20 cellular contexts compared by ENCODE assay signal in the genomic region with DNA sequence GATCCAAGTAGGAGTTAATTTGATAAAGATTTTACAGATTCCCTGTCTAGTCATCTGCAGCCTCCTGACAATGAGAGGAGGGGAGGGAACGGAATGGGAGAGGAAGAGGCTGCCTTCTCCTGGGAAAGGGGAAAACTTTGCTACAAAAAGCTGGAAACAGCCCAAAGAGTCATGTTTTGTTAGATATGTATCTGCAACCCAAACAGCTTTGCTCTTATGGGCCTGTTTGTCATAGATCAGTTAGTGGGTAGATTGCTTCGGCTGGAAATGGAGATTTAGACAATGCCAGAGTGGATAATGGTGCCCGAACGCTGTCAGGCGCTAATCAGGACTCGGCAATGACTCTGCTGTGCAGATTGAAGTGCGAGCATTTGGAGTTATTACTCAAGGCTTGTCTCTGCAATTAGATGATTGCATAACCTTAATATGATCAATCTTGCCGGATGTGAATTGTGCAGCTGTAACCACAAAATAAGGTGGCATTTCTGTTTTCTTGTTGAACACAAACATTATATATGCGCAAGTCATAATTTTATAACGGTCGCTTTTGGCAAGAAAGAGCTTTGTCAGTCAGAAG.
DNase-seq lines count a peak whose midpoint lies in the region; ATAC-seq and TF ChIP-seq lines count a peak whose summit lies in the region.
"Had no signal": no experiment of that assay in that cellular context is flagged by ENCODE, and none has a peak within 500 bp of the region (broad histone marks: within the 10 kb centered on the region; RNA-seq: fewer than 3 reads in every experiment).

No MANE protein-coding gene starts in this region.

- peak; percentile 49 for ATAC-seq in naive thymus-derived CD4-positive, alpha-beta T cell
- ATAC-seq in psoas muscle (no peak), HG03045 (IDR thresholded peaks at IDR 0.05; ENCODE audit: unreplicated experiment) (no peak), left cardiac atrium (no peak)
- ATAC-seq: A549 had no signal

- intact Hi-C loops in naive thymus-derived CD4-positive, alpha-beta T cell (cut with micrococcal nuclease), result no loop called here
- intact Hi-C loops in psoas muscle (cut with DNase I), result no loop called here
- intact Hi-C loops in left cardiac atrium (cut with DNase I), result no loop called here

- H3K9me3 ChIP-seq in SK-N-MC (ENCODE audit: low read depth, low read length), result no peaks in the 10 kb centered on the region
- H3K9me3 ChIP-seq in naive thymus-derived CD4-positive, alpha-beta T cell (ENCODE audit: control insufficient read depth in 2 of 3, low read length in 3 of 3), result no peaks in the 10 kb centered on the region
- H3K9me3 ChIP-seq in psoas muscle, result no peaks in the 10 kb centered on the region
- H3K9me3 ChIP-seq: A549, Caco-2 had no signal

- peaks cover 0 to 3% (median 0%) of the 10 kb centered on the region in 11 donors for H3K9me3 Mint-ChIP-seq in naive thymus-derived CD4-positive, alpha-beta T cell
- H3K9me3 Mint-ChIP-seq: H9 had no signal

- no peak for TF ChIP-seq CTCF in NB4 (IDR thresholded peaks at IDR 0.05; ENCODE audit: low read depth, low read length)
- TF ChIP-seq CTCF in psoas muscle (IDR thresholded peaks at IDR 0.05), result no peak

- H3K27me3 Mint-ChIP-seq in naive thymus-derived CD4-positive, alpha-beta T cell, result peaks cover under 1 to 16% (median 8%) of the 10 kb centered on the region in 5 donors

- H3K36me3 ChIP-seq in SK-N-MC (ENCODE audit: insufficient read depth, low read length), result no peaks in the 10 kb centered on the region
- no peaks in the 10 kb centered on the region for H3K36me3 ChIP-seq in naive thymus-derived CD4-positive, alpha-beta T cell (ENCODE audit: control insufficient read depth in 2 of 3, insufficient read depth in 3 of 3, low read length in 3 of 3)
- no peaks in the 10 kb centered on the region for H3K36me3 ChIP-seq in psoas muscle (ENCODE audit: insufficient read depth in 1 of 2, low read depth in 1 of 2)

- 74 to 77% (median 76%) methylated on average over 11 of the region's 11 CpGs for WGBS in psoas muscle, 3 donors

- POLR2A ChIA-PET in naive thymus-derived CD4-positive, alpha-beta T cell (lab: Charles Lee), result no interaction called here

- no peaks in the 10 kb centered on the region for H3K36me3 Mint-ChIP-seq in naive thymus-derived CD4-positive, alpha-beta T cell

- DNase-seq in CD1c-positive myeloid dendritic cell (ENCODE audit: extremely low spot score), result peak; percentile 55
- peak; percentile 56 for DNase-seq in NB4 (ENCODE audit: low read depth)
- DNase-seq in SK-N-MC (ENCODE audit: low read depth, low spot score), result peak; percentile 68
- DNase-seq in naive thymus-derived CD4-positive, alpha-beta T cell, result no peak
- DNase-seq in psoas muscle, result no peak
- DNase-seq in stimulated activated CD4-positive, alpha-beta T cell treated with anti-CD3 and anti-CD28 coated beads, Interleukin-15, amount 100 ng/mL, for 24 hours, result no peak
- DNase-seq in left cardiac atrium, result no peak
- DNase-seq: Caco-2; DMS153; EL; H9; NCI-H1048; NCI-H146; NCI-H2081; NCI-H2227 treated with DMSO at 0.1 percent for 48 hours; NCI-H526; NK-92 treated with Interleukin-12 subunit alpha and Interleukin-12 subunit beta, amount 100 ng/mL, for 24 hours had no signal

- H3K27ac ChIP-seq in SK-N-MC (peak overlapping the region; percentile 52; the same call in 1 of the 2 replicates), psoas muscle (no peak overlapping the region)
- no peak overlapping the region for H3K27ac ChIP-seq in naive thymus-derived CD4-positive, alpha-beta T cell (ENCODE audit: low read depth, low read length)
- H3K27ac ChIP-seq: A549 had no signal

- peaks cover 0 to 10% (median 0%) of the 10 kb centered on the region in 7 donors for H3K4me1 Mint-ChIP-seq in naive thymus-derived CD4-positive, alpha-beta T cell

- H3K9ac ChIP-seq in SK-N-MC (ENCODE audit: insufficient read length), result no peak overlapping the region

- H3K27ac Mint-ChIP-seq in naive thymus-derived CD4-positive, alpha-beta T cell, result no peak overlapping the region
- H3K27ac Mint-ChIP-seq: CD14-positive monocyte, H9 had no signal

- H3K4me3 ChIP-seq in NB4 (ENCODE audit: low read depth, low read length) (no peak overlapping the region), SK-N-MC (peak overlapping the region; percentile 65), psoas muscle (no peak overlapping the region)
- no peak overlapping the region for H3K4me3 ChIP-seq in naive thymus-derived CD4-positive, alpha-beta T cell (ENCODE audit: low read length)
- H3K4me3 ChIP-seq: A549 had no signal

- no peaks in the 10 kb centered on the region for H3K27me3 ChIP-seq in naive thymus-derived CD4-positive, alpha-beta T cell (ENCODE audit: control insufficient read depth in 2 of 2, insufficient read depth in 2 of 2, low read length in 2 of 2)
- no peaks in the 10 kb centered on the region for H3K27me3 ChIP-seq in psoas muscle (ENCODE audit: insufficient read depth in 3 of 3, low read length in 2 of 3)

- no peaks in the 10 kb centered on the region for H3K4me1 ChIP-seq in naive thymus-derived CD4-positive, alpha-beta T cell (ENCODE audit: control insufficient read depth in 2 of 2, insufficient read depth in 2 of 2, low read length in 2 of 2)
- no peaks in the 10 kb centered on the region for H3K4me1 ChIP-seq in psoas muscle
- H3K4me1 ChIP-seq: A549, Caco-2 had no signal

- CTCF ChIA-PET in naive thymus-derived CD4-positive, alpha-beta T cell (lab: Charles Lee), result no interaction called here

- no peak for TF ChIP-seq POLR2A in NB4 (IDR thresholded peaks at IDR 0.05; ENCODE audit: extremely low read depth, insufficient read length)

- H3K4me3 Mint-ChIP-seq in naive thymus-derived CD4-positive, alpha-beta T cell, result no peak overlapping the region
- H3K4me3 Mint-ChIP-seq: CD14-positive monocyte, H9 had no signal

Comparison
In these comparisons a context has a peak if more than half of its experiments do, and no peak if none do; other contexts are left out.
1. DNase-seq: peak in CD1c-positive myeloid dendritic cell (single experiment), NB4 (single experiment) and SK-N-MC (single experiment); none in naive thymus-derived CD4-positive, alpha-beta T cell (0 of 9), psoas muscle (0 of 2), stimulated activated CD4-positive, alpha-beta T cell treated with anti-CD3 and anti-CD28 coated beads, Interleukin-15, amount 100 ng/mL, for 24 hours (single experiment) and left cardiac atrium (single experiment).